In the genomic region with DNA sequence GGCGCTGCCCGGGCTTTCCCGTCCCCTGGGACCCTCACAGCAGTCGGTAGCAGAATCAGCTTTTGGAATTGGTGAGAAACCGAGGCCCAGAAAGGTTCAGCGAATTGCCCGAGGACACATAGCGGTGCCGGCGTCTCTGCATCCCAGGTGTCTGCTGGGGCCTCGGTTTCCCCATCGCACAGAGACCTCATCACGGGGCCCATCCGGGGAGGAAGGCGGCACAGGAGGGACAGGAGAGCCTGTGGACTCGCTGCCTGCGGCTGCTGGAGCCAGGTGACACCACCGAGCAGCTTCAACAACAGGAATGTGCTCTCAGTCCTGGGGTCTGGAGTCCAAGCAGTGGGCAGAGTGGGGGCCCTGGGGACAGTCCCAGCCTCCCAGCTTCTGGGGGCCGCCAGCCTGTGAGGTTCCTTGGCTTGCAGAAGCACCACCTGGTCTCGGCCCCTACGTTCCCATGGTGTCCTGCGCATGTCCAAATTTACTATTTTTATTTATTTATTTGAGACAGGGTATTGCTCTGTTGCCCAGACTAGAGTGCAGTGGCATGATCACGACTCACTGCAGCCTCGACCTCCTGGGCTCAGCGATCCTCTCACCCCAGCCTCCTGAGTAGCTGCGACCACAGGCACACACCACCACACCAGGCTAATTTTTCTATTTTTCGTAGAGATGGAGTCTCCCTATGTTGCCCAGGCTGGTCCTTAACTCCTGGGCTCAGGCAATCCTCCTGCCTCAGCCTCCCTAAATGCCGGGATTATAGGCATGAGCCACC, we compare ENCODE assay signal across 1 cellular context.
TF ChIP-seq lines count a peak whose summit lies in the region.

No MANE protein-coding gene starts in this region.

TF ChIP-seq in liver, 16 proteins besides CTCF, POLR2A, EP300 and RAD21 (continued from another document):
- TF ChIP-seq, protein P1, sequence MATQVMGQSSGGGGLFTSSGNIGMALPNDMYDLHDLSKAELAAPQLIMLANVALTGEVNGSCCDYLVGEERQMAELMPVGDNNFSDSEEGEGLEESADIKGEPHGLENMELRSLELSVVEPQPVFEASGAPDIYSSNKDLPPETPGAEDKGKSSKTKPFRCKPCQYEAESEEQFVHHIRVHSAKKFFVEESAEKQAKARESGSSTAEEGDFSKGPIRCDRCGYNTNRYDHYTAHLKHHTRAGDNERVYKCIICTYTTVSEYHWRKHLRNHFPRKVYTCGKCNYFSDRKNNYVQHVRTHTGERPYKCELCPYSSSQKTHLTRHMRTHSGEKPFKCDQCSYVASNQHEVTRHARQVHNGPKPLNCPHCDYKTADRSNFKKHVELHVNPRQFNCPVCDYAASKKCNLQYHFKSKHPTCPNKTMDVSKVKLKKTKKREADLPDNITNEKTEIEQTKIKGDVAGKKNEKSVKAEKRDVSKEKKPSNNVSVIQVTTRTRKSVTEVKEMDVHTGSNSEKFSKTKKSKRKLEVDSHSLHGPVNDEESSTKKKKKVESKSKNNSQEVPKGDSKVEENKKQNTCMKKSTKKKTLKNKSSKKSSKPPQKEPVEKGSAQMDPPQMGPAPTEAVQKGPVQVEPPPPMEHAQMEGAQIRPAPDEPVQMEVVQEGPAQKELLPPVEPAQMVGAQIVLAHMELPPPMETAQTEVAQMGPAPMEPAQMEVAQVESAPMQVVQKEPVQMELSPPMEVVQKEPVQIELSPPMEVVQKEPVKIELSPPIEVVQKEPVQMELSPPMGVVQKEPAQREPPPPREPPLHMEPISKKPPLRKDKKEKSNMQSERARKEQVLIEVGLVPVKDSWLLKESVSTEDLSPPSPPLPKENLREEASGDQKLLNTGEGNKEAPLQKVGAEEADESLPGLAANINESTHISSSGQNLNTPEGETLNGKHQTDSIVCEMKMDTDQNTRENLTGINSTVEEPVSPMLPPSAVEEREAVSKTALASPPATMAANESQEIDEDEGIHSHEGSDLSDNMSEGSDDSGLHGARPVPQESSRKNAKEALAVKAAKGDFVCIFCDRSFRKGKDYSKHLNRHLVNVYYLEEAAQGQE (IDR thresholded peaks at IDR 0.05) = no peak
- no peak for TF ChIP-seq SP1 (IDR thresholded peaks at IDR 0.05)
- TF ChIP-seq EGR1 (IDR thresholded peaks at IDR 0.05; ENCODE audit: low read depth in 2 of 2) = no peak
- TF ChIP-seq YY1 (IDR thresholded peaks at IDR 0.05) = no peak
- TF ChIP-seq TAF1 (conservative IDR thresholded peaks at IDR 0.05) = no peak
